Comparison of ENCODE assay signal across 20 cellular contexts in genomic region chr4:172776203-172776896, GRCh38.
"Had no signal": no experiment of that assay in that cellular context is flagged by ENCODE, and none has a peak within 500 bp of the region (broad histone marks: within the 10 kb centered on the region; RNA-seq: fewer than 3 reads in every experiment).

No MANE protein-coding gene starts in this region.

- DNase-seq: colonic mucosa; dermis blood vessel endothelial cell; esophagus squamous epithelium; foreskin keratinocyte; heart left ventricle; hypothalamus; left cardiac atrium; left ventricle myocardium superior; mesenchymal stem cell; midbrain; occipital lobe; pancreas; right cardiac atrium; stimulated activated CD4-positive, alpha-beta T cell treated with anti-CD3 and anti-CD28 coated beads, Interleukin-2, amount 100 ng/mL, for 48 hours; stimulated activated naive CD4-positive, alpha-beta T cell treated with Interleukin-2 at 50 U/mL for 16 hours; thyroid gland had no signal

- ATAC-seq: foreskin keratinocyte; heart left ventricle; left cardiac atrium; left ventricle myocardium superior; natural killer cell treated with Interleukin-12 subunit alpha and Interleukin-12 subunit beta and Interleukin-15 and Interleukin-18, amount 100 ng/mL, for 72 hours; pancreas; right cardiac atrium had no signal

- H3K4me3 ChIP-seq: colonic mucosa, esophagus squamous epithelium, heart left ventricle, lung, pancreas, smooth muscle cell, suprapubic skin, thyroid gland had no signal
